ENCODE assay signal across 8 cellular contexts in genomic region chr1:209769171-209769904, GRCh38. TPM values are rescaled to one million over a fixed set of nuclear protein-coding genes. Genes with fewer than 3 reads are reported as not detected.
A peak's percentile ranks its signal among the peaks of the same experiment; 100 is the strongest.
DNase-seq lines count a peak whose midpoint lies in the region; ATAC-seq, FAIRE-seq and TF ChIP-seq lines count a peak whose summit lies in the region.

No MANE protein-coding gene starts in this region.

- FAIRE-seq in pancreas (lab: Jason Lieb, UNC), result no peak

- peak overlapping the region; percentile 93 for H3K27ac ChIP-seq in DND-41 (ENCODE audit: low read length)
- peak overlapping the region; percentile 20 to 78 (median 66) for H3K27ac ChIP-seq in esophagus squamous epithelium
- H3K27ac ChIP-seq in pancreas, result peak overlapping the region; percentile 34 to 73 (median 52)
- peak overlapping the region in 3 of 4 donors; percentile 72 to 85 (median 76) for H3K27ac ChIP-seq in tibial nerve

- no peak for TF ChIP-seq CTCF in DND-41 (IDR thresholded peaks at IDR 0.05; ENCODE audit: borderline replicate concordance, extremely low read depth, low read length, poor library complexity, severe bottlenecking)
- TF ChIP-seq CTCF in esophagus squamous epithelium (IDR thresholded peaks at IDR 0.05), result no peak
- no peak for TF ChIP-seq CTCF in pancreas (IDR thresholded peaks at IDR 0.05)
- TF ChIP-seq CTCF in tibial nerve (IDR thresholded peaks at IDR 0.05), result no peak

- peaks cover 57% of the 10 kb centered on the region for H3K4me1 ChIP-seq in DND-41 (ENCODE audit: insufficient read depth, low read length)
- peaks cover 11 to 43% (median 13%) of the 10 kb centered on the region in 3 donors for H3K4me1 ChIP-seq in esophagus squamous epithelium
- H3K4me1 ChIP-seq in pancreas, result peaks cover 0 to 4% (median 0%) of the 10 kb centered on the region in 3 donors
- H3K4me1 ChIP-seq in tibial nerve, result peaks cover 0 to 27% (median 25%) of the 10 kb centered on the region in 4 donors

- peak in 1 of 2 donors; percentile 71 for TF ChIP-seq EP300 in tibial nerve (IDR thresholded peaks at IDR 0.05)

- H4K20me1 ChIP-seq in DND-41 (ENCODE audit: insufficient read depth, low read length), result peaks cover 18% of the 10 kb centered on the region

- H3K27me3 ChIP-seq in DND-41 (ENCODE audit: insufficient read depth, low read length, poor library complexity), result no peaks in the 10 kb centered on the region
- H3K27me3 ChIP-seq in MG63, result no peaks in the 10 kb centered on the region
- H3K27me3 ChIP-seq in esophagus squamous epithelium, result no peaks in the 10 kb centered on the region
- H3K27me3 ChIP-seq in pancreas, result no peaks in the 10 kb centered on the region
- H3K27me3 ChIP-seq in tibial nerve, result no peaks in the 10 kb centered on the region

- peaks cover 6% of the 10 kb centered on the region; the same call in 1 of the 2 replicates for H3K79me2 ChIP-seq in DND-41 (ENCODE audit: insufficient read depth, low read length)

- WGBS in esophagus squamous epithelium, 2 donors, result 14 to 24% methylated on average over 12 to 13 of the region's 13 CpGs
- WGBS in pancreas, 2 donors, result 48 to 49% methylated on average over 13 of the region's 13 CpGs
- WGBS in tibial nerve, 2 donors, result 18 to 20% methylated on average over 13 of the region's 13 CpGs

- H3K36me3 ChIP-seq in DND-41 (ENCODE audit: insufficient read depth, low read length) (peaks cover 28% of the 10 kb centered on the region), MG63 (no peaks in the 10 kb centered on the region), esophagus squamous epithelium (no peaks in the 10 kb centered on the region), pancreas (no peaks in the 10 kb centered on the region), tibial nerve (no peaks in the 10 kb centered on the region)

- ATAC-seq in DND-41 (ENCODE audit: insufficient read depth, low read depth) (peak; percentile 69), GM21717 (IDR thresholded peaks at IDR 0.05; ENCODE audit: unreplicated experiment) (peak; percentile 75), pancreas (peak in 3 of 4 donors; percentile 77 to 82 (median 81))

- DNase-seq in DND-41, result peak; percentile 91
- DNase-seq in MG63, result peak; percentile 90
- peak; percentile 51 for DNase-seq in activated CD8-positive, alpha-beta memory T cell treated with anti-CD3 and anti-CD28 coated beads, Interleukin-2, amount 50 U/mL, for 1 hour (ENCODE audit: extremely low read depth)
- peak; percentile 24 for DNase-seq in esophagus squamous epithelium (lab: John Stamatoyannopoulos, UW)
- DNase-seq in pancreas, result peak in 2 of 6 donors; percentile 21 to 42
- peak; percentile 46 to 64 for DNase-seq in tibial nerve (ENCODE audit: low spot score in 2 of 2)
- no peak for DNase-seq in DMS114 treated with DMSO at 0.1 percent for 48 hours (lab: John Stamatoyannopoulos, UW; ENCODE audit: unreplicated experiment)

- H3K9me3 ChIP-seq in DND-41 (ENCODE audit: insufficient read depth, low read length, severe bottlenecking) (no peaks in the 10 kb centered on the region), MG63 (no peaks in the 10 kb centered on the region), esophagus squamous epithelium (no peaks in the 10 kb centered on the region), pancreas (no peaks in the 10 kb centered on the region), tibial nerve (no peaks in the 10 kb centered on the region)

- H2AFZ ChIP-seq in DND-41 (ENCODE audit: low read depth, low read length), result peak overlapping the region; percentile 20; the same call in 1 of the 2 replicates

- peak overlapping the region; percentile 68 for H3K9ac ChIP-seq in DND-41 (ENCODE audit: low read depth, low read length)

- TF ChIP-seq POLR2A in esophagus squamous epithelium (IDR thresholded peaks at IDR 0.05), result no peak
- TF ChIP-seq POLR2A in tibial nerve (IDR thresholded peaks at IDR 0.05), result no peak

- H3K4me3 ChIP-seq in DND-41 (ENCODE audit: low read depth in 1 of 2, low read length in 2 of 2), result peak overlapping the region; percentile 11 to 51; a peak in 2 of 4 replicates
- no peak overlapping the region for H3K4me3 ChIP-seq in MG63
- H3K4me3 ChIP-seq in esophagus squamous epithelium, result peak overlapping the region in 3 of 4 donors; percentile 23 to 40 (median 28)
- peak overlapping the region in 1 of 4 donors; percentile 6 for H3K4me3 ChIP-seq in pancreas
- peak overlapping the region in 2 of 4 donors; percentile 4 to 41 for H3K4me3 ChIP-seq in tibial nerve

- peak overlapping the region; percentile 72 for H3K4me2 ChIP-seq in DND-41 (ENCODE audit: insufficient read depth, low read length)

- intact Hi-C loops in esophagus squamous epithelium (cut with DNase I) (no loop called here), pancreas (cut with DNase I) (no loop called here)

RNA-seq across cellular contexts. Expression of gene TRAF3IP3, which starts 13.5 kb away (rescaled TPM):
- total RNA-seq in MG63 (2014; rRNA removed; shearing (Covaris generic); ENCODE audit: low replicate concordance), result not detected in 2 replicates
- total RNA-seq in esophagus squamous epithelium (10 to 100 TPM in 1 of 4 donors, 1 to 10 TPM in 3; 1.2 to 10.3 (median 1.9) TPM), pancreas (1 to 10 TPM in 4 of 6 donors, under 1 TPM in 2; 0.42 to 5.5 (median 1.5) TPM), tibial nerve (1 to 10 TPM in 3 of 4 donors, under 1 TPM in 1; 0.87 to 8.0 (median 2.3) TPM)
- polyA plus RNA-seq in pancreas, result 1 to 10 TPM in 1 of 2 donors, under 1 TPM in 1; 0.68 to 1.4 TPM

RNA-seq across cellular contexts. Expression of gene C1orf74, which starts 15.0 kb away (rescaled TPM):
- 0.49 and 4.6 TPM in 2 replicates for total RNA-seq in MG63 (2014; rRNA removed; shearing (Covaris generic); ENCODE audit: low replicate concordance)
- total RNA-seq in esophagus squamous epithelium (1 to 10 TPM; 2.9 to 6.2 (median 4.1) TPM), pancreas (1 to 10 TPM in 1 of 6 donors, under 1 TPM in 5; 0.39 to 1.2 (median 0.78) TPM), tibial nerve (1 to 10 TPM; 1.5 to 3.0 (median 2.2) TPM)
- polyA plus RNA-seq in pancreas, result under 1 TPM; 0.80 to 0.92 TPM

RNA-seq across cellular contexts. Expression of gene IRF6, which starts 36.6 kb away (rescaled TPM):
- total RNA-seq in MG63 (2014; rRNA removed; shearing (Covaris generic); ENCODE audit: low replicate concordance), result not detected in 2 replicates
- total RNA-seq in esophagus squamous epithelium, result 100 to 1,000 TPM in 2 of 4 donors, 10 to 100 TPM in 2; 94.8 to 110 (median 98.6) TPM
- total RNA-seq in pancreas, result 10 to 100 TPM; 17.3 to 36.8 (median 22.0) TPM
- polyA plus RNA-seq in pancreas, result 10 to 100 TPM in 1 of 2 donors, 1 to 10 TPM in 1; 7.7 to 13.1 TPM
- total RNA-seq in tibial nerve, result 1 to 10 TPM in 3 of 4 donors, under 1 TPM in 1; 0.42 to 1.8 (median 1.4) TPM

RNA-seq across cellular contexts. Expression of gene UTP25, which starts 58.4 kb away (rescaled TPM):
- total RNA-seq in MG63 (2014; rRNA removed; shearing (Covaris generic); ENCODE audit: low replicate concordance), result 10.2 and 12.3 TPM in 2 replicates
- 10 to 100 TPM in 1 of 4 donors, 1 to 10 TPM in 3; 3.9 to 13.5 (median 7.8) TPM for total RNA-seq in esophagus squamous epithelium
- total RNA-seq in pancreas, result 1 to 10 TPM; 2.4 to 4.4 (median 3.7) TPM
- 1 to 10 TPM in 1 of 2 donors, under 1 TPM in 1; 0.95 to 1.9 TPM for polyA plus RNA-seq in pancreas
- total RNA-seq in tibial nerve, result 1 to 10 TPM; 5.7 to 7.5 (median 6.8) TPM

Comparison
In these comparisons a context has a peak if more than half of its experiments do, and no peak if none do; other contexts are left out.
1. RNA of gene IRF6, which starts 36.6 kb away (total RNA-seq): 94.8 to 110 TPM in esophagus squamous epithelium and 17.3 to 36.8 TPM in pancreas; 0.42 to 1.8 TPM in tibial nerve and not detected in MG63; every median in the first group is over 4 times any median in the second.
2. Peak in every context shown above with its lines, with median percentiles within 50 percentile points of each other: ATAC-seq and H3K27ac ChIP-seq.